2 cellular contexts compared by ENCODE assay signal in the genomic region with DNA sequence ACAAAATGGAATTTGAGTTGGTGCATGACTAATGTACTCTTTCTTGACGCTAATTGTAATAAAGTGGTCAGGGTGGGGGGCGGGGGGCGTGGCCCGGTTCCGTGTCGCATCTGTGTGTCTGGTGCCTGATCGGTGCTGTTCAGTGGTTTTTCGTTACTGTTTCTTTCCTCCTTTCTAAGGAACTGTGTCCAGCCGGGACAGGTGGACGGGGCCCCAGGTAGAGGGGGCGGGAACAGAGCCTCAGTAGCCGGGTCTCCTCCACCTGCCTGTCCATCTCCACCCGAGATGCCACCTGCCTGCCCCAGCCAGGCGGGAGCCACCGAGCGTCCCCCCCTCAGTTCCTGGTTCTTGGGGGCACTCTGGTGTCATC.
TF ChIP-seq lines count a peak whose summit lies in the region.

No MANE protein-coding gene starts in this region.

TF ChIP-seq in GM23338, 12 proteins besides CTCF, POLR2A, EP300 and RAD21:
- no peak for TF ChIP-seq EZH2phosphoT487 (IDR thresholded peaks at IDR 0.05; ENCODE audit: unreplicated experiment)
- TF ChIP-seq POLR2AphosphoS5 (IDR thresholded peaks at IDR 0.05; ENCODE audit: low read depth): no peak
- TF ChIP-seq, protein P1, sequence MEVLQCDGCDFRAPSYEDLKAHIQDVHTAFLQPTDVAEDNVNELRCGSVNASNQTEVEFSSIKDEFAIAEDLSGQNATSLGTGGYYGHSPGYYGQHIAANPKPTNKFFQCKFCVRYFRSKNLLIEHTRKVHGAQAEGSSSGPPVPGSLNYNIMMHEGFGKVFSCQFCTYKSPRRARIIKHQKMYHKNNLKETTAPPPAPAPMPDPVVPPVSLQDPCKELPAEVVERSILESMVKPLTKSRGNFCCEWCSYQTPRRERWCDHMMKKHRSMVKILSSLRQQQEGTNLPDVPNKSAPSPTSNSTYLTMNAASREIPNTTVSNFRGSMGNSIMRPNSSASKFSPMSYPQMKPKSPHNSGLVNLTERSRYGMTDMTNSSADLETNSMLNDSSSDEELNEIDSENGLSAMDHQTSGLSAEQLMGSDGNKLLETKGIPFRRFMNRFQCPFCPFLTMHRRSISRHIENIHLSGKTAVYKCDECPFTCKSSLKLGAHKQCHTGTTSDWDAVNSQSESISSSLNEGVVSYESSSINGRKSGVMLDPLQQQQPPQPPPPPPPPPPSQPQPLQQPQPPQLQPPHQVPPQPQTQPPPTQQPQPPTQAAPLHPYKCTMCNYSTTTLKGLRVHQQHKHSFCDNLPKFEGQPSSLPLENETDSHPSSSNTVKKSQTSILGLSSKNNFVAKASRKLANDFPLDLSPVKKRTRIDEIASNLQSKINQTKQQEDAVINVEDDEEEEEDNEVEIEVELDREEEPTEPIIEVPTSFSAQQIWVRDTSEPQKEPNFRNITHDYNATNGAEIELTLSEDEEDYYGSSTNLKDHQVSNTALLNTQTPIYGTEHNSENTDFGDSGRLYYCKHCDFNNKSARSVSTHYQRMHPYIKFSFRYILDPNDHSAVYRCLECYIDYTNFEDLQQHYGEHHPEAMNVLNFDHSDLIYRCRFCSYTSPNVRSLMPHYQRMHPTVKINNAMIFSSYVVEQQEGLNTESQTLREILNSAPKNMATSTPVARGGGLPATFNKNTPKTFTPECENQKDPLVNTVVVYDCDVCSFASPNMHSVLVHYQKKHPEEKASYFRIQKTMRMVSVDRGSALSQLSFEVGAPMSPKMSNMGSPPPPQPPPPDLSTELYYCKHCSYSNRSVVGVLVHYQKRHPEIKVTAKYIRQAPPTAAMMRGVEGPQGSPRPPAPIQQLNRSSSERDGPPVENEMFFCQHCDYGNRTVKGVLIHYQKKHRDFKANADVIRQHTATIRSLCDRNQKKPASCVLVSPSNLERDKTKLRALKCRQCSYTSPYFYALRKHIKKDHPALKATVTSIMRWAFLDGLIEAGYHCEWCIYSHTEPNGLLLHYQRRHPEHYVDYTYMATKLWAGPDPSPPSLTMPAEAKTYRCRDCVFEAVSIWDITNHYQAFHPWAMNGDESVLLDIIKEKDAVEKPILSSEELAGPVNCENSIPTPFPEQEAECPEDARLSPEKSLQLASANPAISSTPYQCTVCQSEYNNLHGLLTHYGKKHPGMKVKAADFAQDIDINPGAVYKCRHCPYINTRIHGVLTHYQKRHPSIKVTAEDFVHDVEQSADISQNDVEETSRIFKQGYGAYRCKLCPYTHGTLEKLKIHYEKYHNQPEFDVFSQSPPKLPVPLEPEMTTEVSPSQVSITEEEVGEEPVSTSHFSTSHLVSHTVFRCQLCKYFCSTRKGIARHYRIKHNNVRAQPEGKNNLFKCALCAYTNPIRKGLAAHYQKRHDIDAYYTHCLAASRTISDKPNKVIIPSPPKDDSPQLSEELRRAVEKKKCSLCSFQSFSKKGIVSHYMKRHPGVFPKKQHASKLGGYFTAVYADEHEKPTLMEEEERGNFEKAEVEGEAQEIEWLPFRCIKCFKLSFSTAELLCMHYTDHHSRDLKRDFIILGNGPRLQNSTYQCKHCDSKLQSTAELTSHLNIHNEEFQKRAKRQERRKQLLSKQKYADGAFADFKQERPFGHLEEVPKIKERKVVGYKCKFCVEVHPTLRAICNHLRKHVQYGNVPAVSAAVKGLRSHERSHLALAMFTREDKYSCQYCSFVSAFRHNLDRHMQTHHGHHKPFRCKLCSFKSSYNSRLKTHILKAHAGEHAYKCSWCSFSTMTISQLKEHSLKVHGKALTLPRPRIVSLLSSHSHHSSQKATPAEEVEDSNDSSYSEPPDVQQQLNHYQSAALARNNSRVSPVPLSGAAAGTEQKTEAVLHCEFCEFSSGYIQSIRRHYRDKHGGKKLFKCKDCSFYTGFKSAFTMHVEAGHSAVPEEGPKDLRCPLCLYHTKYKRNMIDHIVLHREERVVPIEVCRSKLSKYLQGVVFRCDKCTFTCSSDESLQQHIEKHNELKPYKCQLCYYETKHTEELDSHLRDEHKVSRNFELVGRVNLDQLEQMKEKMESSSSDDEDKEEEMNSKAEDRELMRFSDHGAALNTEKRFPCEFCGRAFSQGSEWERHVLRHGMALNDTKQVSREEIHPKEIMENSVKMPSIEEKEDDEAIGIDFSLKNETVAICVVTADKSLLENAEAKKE (CRISPR knock-in tag; IDR thresholded peaks at IDR 0.05): no peak
- TF ChIP-seq, protein P2, sequence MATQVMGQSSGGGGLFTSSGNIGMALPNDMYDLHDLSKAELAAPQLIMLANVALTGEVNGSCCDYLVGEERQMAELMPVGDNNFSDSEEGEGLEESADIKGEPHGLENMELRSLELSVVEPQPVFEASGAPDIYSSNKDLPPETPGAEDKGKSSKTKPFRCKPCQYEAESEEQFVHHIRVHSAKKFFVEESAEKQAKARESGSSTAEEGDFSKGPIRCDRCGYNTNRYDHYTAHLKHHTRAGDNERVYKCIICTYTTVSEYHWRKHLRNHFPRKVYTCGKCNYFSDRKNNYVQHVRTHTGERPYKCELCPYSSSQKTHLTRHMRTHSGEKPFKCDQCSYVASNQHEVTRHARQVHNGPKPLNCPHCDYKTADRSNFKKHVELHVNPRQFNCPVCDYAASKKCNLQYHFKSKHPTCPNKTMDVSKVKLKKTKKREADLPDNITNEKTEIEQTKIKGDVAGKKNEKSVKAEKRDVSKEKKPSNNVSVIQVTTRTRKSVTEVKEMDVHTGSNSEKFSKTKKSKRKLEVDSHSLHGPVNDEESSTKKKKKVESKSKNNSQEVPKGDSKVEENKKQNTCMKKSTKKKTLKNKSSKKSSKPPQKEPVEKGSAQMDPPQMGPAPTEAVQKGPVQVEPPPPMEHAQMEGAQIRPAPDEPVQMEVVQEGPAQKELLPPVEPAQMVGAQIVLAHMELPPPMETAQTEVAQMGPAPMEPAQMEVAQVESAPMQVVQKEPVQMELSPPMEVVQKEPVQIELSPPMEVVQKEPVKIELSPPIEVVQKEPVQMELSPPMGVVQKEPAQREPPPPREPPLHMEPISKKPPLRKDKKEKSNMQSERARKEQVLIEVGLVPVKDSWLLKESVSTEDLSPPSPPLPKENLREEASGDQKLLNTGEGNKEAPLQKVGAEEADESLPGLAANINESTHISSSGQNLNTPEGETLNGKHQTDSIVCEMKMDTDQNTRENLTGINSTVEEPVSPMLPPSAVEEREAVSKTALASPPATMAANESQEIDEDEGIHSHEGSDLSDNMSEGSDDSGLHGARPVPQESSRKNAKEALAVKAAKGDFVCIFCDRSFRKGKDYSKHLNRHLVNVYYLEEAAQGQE (IDR thresholded peaks at IDR 0.05; ENCODE audit: unreplicated experiment): no peak
- no peak for TF ChIP-seq STAT1 (IDR thresholded peaks at IDR 0.05; ENCODE audit: unreplicated experiment)
- TF ChIP-seq, protein P3, sequence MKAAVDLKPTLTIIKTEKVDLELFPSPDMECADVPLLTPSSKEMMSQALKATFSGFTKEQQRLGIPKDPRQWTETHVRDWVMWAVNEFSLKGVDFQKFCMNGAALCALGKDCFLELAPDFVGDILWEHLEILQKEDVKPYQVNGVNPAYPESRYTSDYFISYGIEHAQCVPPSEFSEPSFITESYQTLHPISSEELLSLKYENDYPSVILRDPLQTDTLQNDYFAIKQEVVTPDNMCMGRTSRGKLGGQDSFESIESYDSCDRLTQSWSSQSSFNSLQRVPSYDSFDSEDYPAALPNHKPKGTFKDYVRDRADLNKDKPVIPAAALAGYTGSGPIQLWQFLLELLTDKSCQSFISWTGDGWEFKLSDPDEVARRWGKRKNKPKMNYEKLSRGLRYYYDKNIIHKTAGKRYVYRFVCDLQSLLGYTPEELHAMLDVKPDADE (IDR thresholded peaks at IDR 0.05): no peak

TF ChIP-seq in endothelial cell of umbilical vein, 7 proteins besides CTCF, POLR2A, EP300 and RAD21:
- TF ChIP-seq, protein P4, sequence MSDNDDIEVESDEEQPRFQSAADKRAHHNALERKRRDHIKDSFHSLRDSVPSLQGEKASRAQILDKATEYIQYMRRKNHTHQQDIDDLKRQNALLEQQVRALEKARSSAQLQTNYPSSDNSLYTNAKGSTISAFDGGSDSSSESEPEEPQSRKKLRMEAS (IDR thresholded peaks at IDR 0.05; ENCODE audit: insufficient read depth, insufficient read length): no peak
- peak; percentile 20 for TF ChIP-seq EZH2 (IDR thresholded peaks at IDR 0.05; ENCODE audit: borderline replicate concordance, low read depth, low read length, severe bottlenecking)
